ENCODE assay signal across 14 cellular contexts in genomic region chr4:47801481-47802002, GRCh38. TPM values are rescaled to one million over a fixed set of nuclear protein-coding genes. Genes with fewer than 3 reads are reported as not detected.
DNase-seq lines count a peak whose midpoint lies in the region; ATAC-seq lines count a peak whose summit lies in the region.
"Had no signal": no experiment of that assay in that cellular context is flagged by ENCODE, and none has a peak within 500 bp of the region (broad histone marks: within the 10 kb centered on the region; RNA-seq: fewer than 3 reads in every experiment).

No MANE protein-coding gene starts in this region.

- H3K27me3 Mint-ChIP-seq in stimulated activated memory B cell treated with anti-CD40 and anti-IgM and Interleukin-4, amounts not matched to agents 10 μg/mL and 1 μg/mL and 100 μg/mL, for 72 hours: no peaks in the 10 kb centered on the region

- no peak for DNase-seq in Right ventricle myocardium superior
- DNase-seq in left cardiac atrium: no peak
- DNase-seq in myocyte (ENCODE audit: low read depth): peak; percentile 16
- DNase-seq in activated naive CD4-positive, alpha-beta T cell (lab: John Stamatoyannopoulos, UW): no peak
- no peak for DNase-seq in NCI-H2107 (lab: John Stamatoyannopoulos, UW)
- DNase-seq: BE2C; CD8-positive, alpha-beta T cell; COR-L47; DND-41; GDM1; HCEC 1CT; HFFc6 had no signal

- H3K36me3 Mint-ChIP-seq in stimulated activated memory B cell treated with anti-CD40 and anti-IgM and Interleukin-4, amounts not matched to agents 10 μg/mL and 1 μg/mL and 100 μg/mL, for 72 hours: no peaks in the 10 kb centered on the region
- H3K36me3 Mint-ChIP-seq: CD8-positive, alpha-beta T cell had no signal

- H3K9me3 Mint-ChIP-seq in stimulated activated memory B cell treated with anti-CD40 and anti-IgM and Interleukin-4, amounts not matched to agents 10 μg/mL and 1 μg/mL and 100 μg/mL, for 72 hours: peaks cover 3% of the 10 kb centered on the region
- H3K9me3 Mint-ChIP-seq: CD8-positive, alpha-beta T cell; HFFc6 had no signal

- intact Hi-C loops in Right ventricle myocardium superior (cut with DNase I): no loop called here
- intact Hi-C loops in left cardiac atrium (cut with DNase I): no loop called here

- H3K4me3 Mint-ChIP-seq in stimulated activated memory B cell treated with anti-CD40 and anti-IgM and Interleukin-4, amounts not matched to agents 10 μg/mL and 1 μg/mL and 100 μg/mL, for 72 hours: no peak overlapping the region
- H3K4me3 Mint-ChIP-seq: CD8-positive, alpha-beta T cell; HFFc6 had no signal

- ATAC-seq in Right ventricle myocardium superior (ENCODE audit: poor library complexity) (peak; percentile 51), left cardiac atrium (peak; percentile 44 to 47)
- ATAC-seq in stimulated activated memory B cell treated with anti-CD40 and anti-IgM and Interleukin-4, amounts not matched to agents 10 μg/mL and 1 μg/mL and 100 μg/mL, for 72 hours: peak; percentile 36
- ATAC-seq: A549; CD8-positive, alpha-beta T cell had no signal

- H3K27ac Mint-ChIP-seq in stimulated activated memory B cell treated with anti-CD40 and anti-IgM and Interleukin-4, amounts not matched to agents 10 μg/mL and 1 μg/mL and 100 μg/mL, for 72 hours: no peak overlapping the region
- H3K27ac Mint-ChIP-seq: CD8-positive, alpha-beta T cell; HFFc6 had no signal

- no peaks in the 10 kb centered on the region for H3K4me1 Mint-ChIP-seq in stimulated activated memory B cell treated with anti-CD40 and anti-IgM and Interleukin-4, amounts not matched to agents 10 μg/mL and 1 μg/mL and 100 μg/mL, for 72 hours

RNA-seq across cellular contexts. Expression of gene CORIN, which starts 36.3 kb away (rescaled TPM):
- total RNA-seq in Right ventricle myocardium superior: 65.0 TPM
- total RNA-seq in left cardiac atrium: 100 to 1,000 TPM in 1 of 2 donors, 10 to 100 TPM in 1; 89.0 to 106 TPM
- total RNA-seq in myocyte: 1.5 and 1.6 TPM in 2 replicates
- polyA plus RNA-seq in myocyte (2012): 2.1 TPM
- total RNA-seq: CD8-positive, alpha-beta T cell had no signal

Comparison
In these comparisons a context has a peak if more than half of its experiments do, and no peak if none do; other contexts are left out.
1. RNA of gene CORIN, which starts 36.3 kb away (total RNA-seq): 89.0 to 106 TPM in left cardiac atrium and 65.0 TPM in Right ventricle myocardium superior (single experiment); 1.5 to 1.6 TPM in myocyte; every median in the first group is over 10 times any median in the second.
2. Peak in every context shown above with its lines, with median percentiles within 50 percentile points of each other: ATAC-seq.